Comparison of ENCODE assay signal across 10 cellular contexts in the genomic region with DNA sequence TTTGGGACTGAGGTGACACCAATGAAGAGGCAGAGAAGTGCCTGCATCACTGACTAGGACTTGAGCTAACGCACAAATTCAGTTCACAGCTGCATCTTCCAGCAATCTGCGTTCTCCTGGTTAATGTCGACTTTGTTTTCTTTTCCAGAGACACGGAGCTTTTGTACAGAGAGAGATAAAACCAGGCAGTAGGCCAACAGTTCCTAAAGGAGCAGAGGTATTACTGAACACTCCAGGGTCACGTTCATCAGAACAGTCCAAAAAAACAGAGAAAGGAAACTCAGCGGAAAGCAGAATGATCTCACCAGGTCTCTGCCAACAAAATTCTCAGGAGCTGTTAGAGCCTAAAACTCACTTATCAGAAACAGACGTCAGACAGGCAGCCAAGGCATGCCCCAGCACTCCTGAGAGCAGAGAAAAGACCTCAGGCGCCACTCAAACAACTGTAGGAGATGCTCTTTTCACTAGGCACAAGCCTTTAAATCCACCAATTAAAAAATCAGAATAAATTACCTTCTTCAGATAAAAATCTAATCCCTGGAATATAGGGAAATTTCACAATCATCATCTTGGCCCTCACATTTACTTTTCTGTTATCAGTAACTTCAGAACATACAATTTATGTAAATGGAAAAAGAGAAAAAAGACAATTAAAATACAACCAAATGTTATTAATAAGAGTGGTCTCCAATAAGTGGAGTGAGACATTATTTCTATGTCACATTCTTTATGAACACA.
DNase-seq lines count a peak whose midpoint lies in the region; ATAC-seq and TF ChIP-seq lines count a peak whose summit lies in the region.
"Had no signal": no experiment of that assay in that cellular context is flagged by ENCODE, and none has a peak within 500 bp of the region (broad histone marks: within the 10 kb centered on the region; RNA-seq: fewer than 3 reads in every experiment).

No MANE protein-coding gene starts in this region.

- H3K9ac ChIP-seq in rectal smooth muscle tissue (ENCODE audit: low read length), result no peak overlapping the region

- intact Hi-C loops in adrenal gland (cut with DNase I) (no loop called here), left cardiac atrium (cut with DNase I) (no loop called here), vagina (cut with DNase I) (no loop called here)

- peak; percentile 42 for DNase-seq in DMS79 treated with DMSO at 0.1 percent for 48 hours (lab: John Stamatoyannopoulos, UW)
- peak; percentile 44 to 87 (median 76) for DNase-seq in adrenal gland
- DNase-seq in left cardiac atrium, result peak; percentile 56
- no peak for DNase-seq in vagina (ENCODE audit: extremely low spot score in 2 of 2)
- no peak for DNase-seq in 8988T
- DNase-seq in occipital lobe (lab: John Stamatoyannopoulos, UW), result no peak
- DNase-seq: activated CD4-positive, alpha-beta T cell treated with anti-CD3 and anti-CD28 coated beads, Interleukin-2, amount 10 ng/mL, durations not matched to agents 24 days and 14 days; NCI-H1436 had no signal

- H3K4me1 ChIP-seq in adrenal gland (replicated peaks in 1 of 2) (peaks cover 0 to 20% of the 10 kb centered on the region in 2 donors), rectal smooth muscle tissue (ENCODE audit: control insufficient read depth, insufficient read depth, low read length) (no peaks in the 10 kb centered on the region), vagina (peaks cover 14% of the 10 kb centered on the region)

- ATAC-seq in left cardiac atrium (peak; percentile 95 to 97), HG03280 (IDR thresholded peaks at IDR 0.05; ENCODE audit: unreplicated experiment) (no peak)

- TF ChIP-seq CTCF in adrenal gland (IDR thresholded peaks at IDR 0.05) (no peak), vagina (IDR thresholded peaks at IDR 0.05) (no peak)

- H3K27me3 ChIP-seq in adrenal gland, result no peaks in the 10 kb centered on the region
- H3K27me3 ChIP-seq in rectal smooth muscle tissue (ENCODE audit: control insufficient read depth, insufficient read depth, low read length), result no peaks in the 10 kb centered on the region
- H3K27me3 ChIP-seq in vagina, result no peaks in the 10 kb centered on the region

- no peaks in the 10 kb centered on the region for H3K9me3 ChIP-seq in adrenal gland (replicated peaks in 1 of 3)
- H3K9me3 ChIP-seq in vagina, result no peaks in the 10 kb centered on the region

- 12 to 20% (median 15%) methylated on average over 8 of the region's 8 CpGs for WGBS in adrenal gland, 4 donors

- H3K36me3 ChIP-seq in adrenal gland (replicated peaks in 1 of 2) (no peaks in the 10 kb centered on the region), rectal smooth muscle tissue (ENCODE audit: control insufficient read depth, insufficient read depth, low read length) (no peaks in the 10 kb centered on the region), vagina (no peaks in the 10 kb centered on the region)

- TF ChIP-seq POLR2A in adrenal gland (IDR thresholded peaks at IDR 0.05), result peak in 1 of 2 donors; percentile 39
- TF ChIP-seq POLR2A in vagina (IDR thresholded peaks at IDR 0.05), result no peak

- peak overlapping the region in 1 of 4 donors; percentile 25 for H3K4me3 ChIP-seq in adrenal gland
- no peak overlapping the region for H3K4me3 ChIP-seq in rectal smooth muscle tissue (ENCODE audit: low read length)
- peak overlapping the region in 1 of 2 donors; percentile 21 for H3K4me3 ChIP-seq in vagina

- H3K27ac ChIP-seq in adrenal gland (peak overlapping the region; percentile 41 to 81 (median 77)), rectal smooth muscle tissue (ENCODE audit: low read depth, low read length) (peak overlapping the region; percentile 51), vagina (no peak overlapping the region)

Comparison
In these comparisons a context has a peak if more than half of its experiments do, and no peak if none do; other contexts are left out.
1. DNase-seq: peak in DMS79 treated with DMSO at 0.1 percent for 48 hours (single experiment), adrenal gland (7 of 7) and left cardiac atrium (single experiment); none in vagina (0 of 2), 8988T (single experiment) and occipital lobe (single experiment).